ENCODE assay signal across 3 cellular contexts in the genomic region with DNA sequence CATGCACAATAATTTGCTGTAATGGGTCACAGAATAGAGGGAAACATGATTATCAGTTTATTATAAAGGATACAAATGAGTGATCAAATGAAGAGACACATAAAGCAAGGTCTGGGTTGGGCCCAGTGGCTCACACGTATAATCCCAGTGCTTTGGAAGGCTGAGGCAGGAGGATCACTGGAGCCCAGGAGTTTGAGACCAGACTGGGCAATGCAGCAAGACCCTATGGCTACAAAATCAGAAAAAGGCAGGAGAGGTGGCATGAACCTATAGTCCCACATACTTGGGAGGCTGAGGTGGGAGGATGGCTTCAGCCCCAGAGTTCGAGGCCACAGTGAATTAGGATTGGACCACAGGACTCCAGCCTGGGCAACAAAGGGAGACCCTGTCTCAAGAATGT.
TF ChIP-seq lines count a peak whose summit lies in the region.

No MANE protein-coding gene starts in this region.

TF ChIP-seq in HEK293, 187 proteins besides CTCF, POLR2A, EP300 and RAD21:
- TF ChIP-seq ZNF175 (tag by site-specific recombination; IDR thresholded peaks at IDR 0.05) (no peak), ZNF121 (tag by site-specific recombination; IDR thresholded peaks at IDR 0.05) (0 out of 2 replicates have a peak, but pooled peaks have one; percentile 29)
TF ChIP-seq in HEK293: peak in this region for 1.

TF ChIP-seq in WTC11, 78 proteins besides CTCF, POLR2A, EP300 and RAD21:
- TF ChIP-seq NFYB (CRISPR knock-in tag; conservative IDR thresholded peaks at IDR 0.05; ENCODE audit: low read depth) (no peak), ZBTB21 (CRISPR knock-in tag; IDR thresholded peaks at IDR 0.05; ENCODE audit: borderline replicate concordance) (no peak), ZNF121 (CRISPR knock-in tag; IDR thresholded peaks at IDR 0.05) (peak; percentile 94)

TF ChIP-seq in H1, 55 proteins besides CTCF, POLR2A, EP300 and RAD21:
- TF ChIP-seq KDM4A (IDR thresholded peaks at IDR 0.05; ENCODE audit: low read depth, low read length, severe bottlenecking) (no peak), JUN (IDR thresholded peaks at IDR 0.05; ENCODE audit: low read depth, low read length) (no peak), NANOG (IDR thresholded peaks at IDR 0.05; ENCODE audit: insufficient read depth, low read depth, low read length, poor library complexity, severe bottlenecking) (no peak), POLR2AphosphoS5 (IDR thresholded peaks at IDR 0.05; ENCODE audit: low read depth, low read length) (no peak), TCF12 (IDR thresholded peaks at IDR 0.05; ENCODE audit: low read depth, low read length) (no peak), GTF2F1 (IDR thresholded peaks at IDR 0.05; ENCODE audit: borderline replicate concordance, low read depth, low read length) (no peak), RNF2 (IDR thresholded peaks at IDR 0.05; ENCODE audit: borderline replicate concordance, low read depth, low read length, missing control alignments, poor library complexity, severe bottlenecking) (no peak), SP1 (IDR thresholded peaks at IDR 0.05; ENCODE audit: low read depth, low read length) (no peak), SP2 (IDR thresholded peaks at IDR 0.05; ENCODE audit: low read length) (no peak), MAX (IDR thresholded peaks at IDR 0.05) (no peak), CHD1 (IDR thresholded peaks at IDR 0.05; ENCODE audit: low read depth, low read length) (no peak), KDM5A (IDR thresholded peaks at IDR 0.05; ENCODE audit: low read length) (no peak), ATF3 (IDR thresholded peaks at IDR 0.05; ENCODE audit: insufficient read depth, low read depth, low read length) (no peak), TBP (IDR thresholded peaks at IDR 0.05; ENCODE audit: low read depth, low read length) (no peak), RFX5 (IDR thresholded peaks at IDR 0.05; ENCODE audit: borderline replicate concordance, low read depth, low read length) (no peak), ZNF274 (IDR thresholded peaks at IDR 0.05; ENCODE audit: borderline replicate concordance, extremely low read depth, low read length) (no peak), JUND (IDR thresholded peaks at IDR 0.05; ENCODE audit: low read length) (no peak), RBBP5 (IDR thresholded peaks at IDR 0.05; ENCODE audit: borderline replicate concordance, low read depth, low read length) (no peak), CHD2 (IDR thresholded peaks at IDR 0.05; ENCODE audit: low read length) (no peak)
